In genomic region chr2:215171151-215171550, GRCh38 we compare ENCODE assay signal across 8 cellular contexts. TPM values are rescaled to one million over a fixed set of nuclear protein-coding genes. Genes with fewer than 3 reads are reported as not detected.
DNase-seq lines count a peak whose midpoint lies in the region; ATAC-seq, FAIRE-seq and TF ChIP-seq lines count a peak whose summit lies in the region.

No MANE protein-coding gene starts in this region.

- no peaks in the 10 kb centered on the region for H3K4me1 ChIP-seq in kidney (ENCODE audit: control insufficient read depth in 1 of 2, insufficient read depth in 1 of 2, low read depth in 1 of 2, low read length in 2 of 2)

- no peak for TF ChIP-seq POLR2A in GM12892 (IDR thresholded peaks at IDR 0.05; ENCODE audit: low read depth, low read length)

- no peak overlapping the region for H3K4me3 ChIP-seq in kidney (ENCODE audit: low read length in 2 of 2)

- TF ChIP-seq CTCF in kidney (IDR thresholded peaks at IDR 0.05; ENCODE audit: borderline replicate concordance, extremely low read depth, insufficient read depth), result no peak

- H3K27ac ChIP-seq in kidney (ENCODE audit: low read depth in 2 of 2, low read length in 2 of 2), result no peak overlapping the region

- peak; percentile 85 for ATAC-seq in GM18517 (IDR thresholded peaks at IDR 0.05; ENCODE audit: unreplicated experiment)
- ATAC-seq in HG02678 (IDR thresholded peaks at IDR 0.05; ENCODE audit: unreplicated experiment), result peak; percentile 79

- no peaks in the 10 kb centered on the region for H3K9me3 ChIP-seq in kidney (ENCODE audit: control insufficient read depth in 1 of 2, low read length in 2 of 2)

- FAIRE-seq in RCC 7860 (lab: Jason Lieb, UNC) (peak; percentile 66), kidney (lab: Jason Lieb, UNC) (peak; percentile 62), GM12892 (lab: Jason Lieb, UNC) (no peak)

- DNase-seq in RCC 7860 (ENCODE audit: low spot score) (no peak), kidney (no peak), HT-29 (ENCODE audit: low spot score) (no peak), GM12892 (ENCODE audit: insufficient read length) (no peak), HUDEP-2 (lab: John Stamatoyannopoulos, UW; ENCODE audit: unreplicated experiment in 76 of 76) (no peak)
- DNase-seq in activated CD4-positive, alpha-beta T cell treated with anti-CD3 and anti-CD28 coated beads for 48 hours, result no peak

- H3K36me3 ChIP-seq in kidney (ENCODE audit: control insufficient read depth in 1 of 2, insufficient read depth in 2 of 2, low read length in 2 of 2), result no peaks in the 10 kb centered on the region

- H3K9ac ChIP-seq in kidney (ENCODE audit: low read length in 2 of 2), result no peak overlapping the region

- intact Hi-C loops in kidney (cut with DNase I), result no loop called here

RNA-seq across cellular contexts. Expression of gene ABCA12, which starts 32.7 kb away (rescaled TPM):
- 3.0 TPM for total RNA-seq in kidney
- 0.37 TPM for polyA plus RNA-seq in kidney (ENCODE audit: insufficient read depth, low read depth, low replicate concordance)
- not detected in 2 replicates for total RNA-seq in HT-29 (2014; rRNA removed; shearing (Covaris generic))
- 0.68 TPM for polyA plus RNA-seq in GM12892 (2012; ENCODE audit: missing spikeins)
